Comparison of ENCODE assay signal across 16 cellular contexts in genomic region chr14:71524321-71524982, GRCh38.
DNase-seq lines count a peak whose midpoint lies in the region; ATAC-seq, FAIRE-seq and TF ChIP-seq lines count a peak whose summit lies in the region.
"Had no signal": no experiment of that assay in that cellular context is flagged by ENCODE, and none has a peak within 500 bp of the region (broad histone marks: within the 10 kb centered on the region; RNA-seq: fewer than 3 reads in every experiment).

No MANE protein-coding gene starts in this region.

- H3K9ac ChIP-seq in SK-N-MC (ENCODE audit: insufficient read length), result no peak overlapping the region
- H3K9ac ChIP-seq: parathyroid adenoma had no signal

- ATAC-seq in GM19455 (IDR thresholded peaks at IDR 0.05; ENCODE audit: unreplicated experiment), result peak; percentile 60
- peak; percentile 47 for ATAC-seq in HG02943 (IDR thresholded peaks at IDR 0.05; ENCODE audit: low read depth, unreplicated experiment)
- no peak for ATAC-seq in HG03025 (IDR thresholded peaks at IDR 0.05; ENCODE audit: low FRiP score, unreplicated experiment)
- no peak for ATAC-seq in left ventricle myocardium superior

- peak overlapping the region; percentile 55; the same call in 1 of the 2 replicates for H3K27ac ChIP-seq in SK-N-MC
- H3K27ac ChIP-seq: HL-60, parathyroid adenoma had no signal

- no peak for TF ChIP-seq POLR2A in GM12892 (IDR thresholded peaks at IDR 0.05; ENCODE audit: low read depth, low read length)

- FAIRE-seq in GM12892 (lab: Jason Lieb, UNC), result peak; percentile 86
- no peak for FAIRE-seq in D721Med (lab: Jason Lieb, UNC)

- peaks cover 5% of the 10 kb centered on the region for H3K36me3 ChIP-seq in SK-N-MC (ENCODE audit: insufficient read depth, low read length)

- intact Hi-C loops in left ventricle myocardium superior (cut with micrococcal nuclease), result no loop called here

- DNase-seq in GM12892 (ENCODE audit: insufficient read length), result no peak
- no peak for DNase-seq in SK-N-MC (ENCODE audit: low read depth, low spot score)
- DNase-seq in central memory CD4-positive, alpha-beta T cell, result no peak
- no peak for DNase-seq in D721Med (ENCODE audit: insufficient read length, low spot score)
- DNase-seq in left ventricle myocardium superior, result no peak
- DNase-seq: activated CD4-positive, alpha-beta memory T cell treated with anti-CD3 and anti-CD28 coated beads for 36 hours; head of caudate nucleus; NCI-H774; stimulated activated CD4-positive, alpha-beta T cell treated with anti-CD3 and anti-CD28 coated beads, Interleukin-2, amount 100 ng/mL, for 48 hours; SW 1271 had no signal

- no peak for TF ChIP-seq CTCF in D721Med (IDR thresholded peaks at IDR 0.05; ENCODE audit: insufficient read depth, missing control alignments)

- H3K9me3 ChIP-seq in SK-N-MC (ENCODE audit: low read depth, low read length), result no peaks in the 10 kb centered on the region

- H3K4me3 ChIP-seq in SK-N-MC, result no peak overlapping the region
- H3K4me3 ChIP-seq: lung had no signal

Comparison
In these comparisons a context has a peak if more than half of its experiments do, and no peak if none do; other contexts are left out.
1. ATAC-seq: peak in GM19455 (single experiment) and HG02943 (single experiment); none in HG03025 (single experiment) and left ventricle myocardium superior (single experiment).